Comparison of ENCODE assay signal across 16 cellular contexts in genomic region chr2:239209806-239210205, GRCh38.
"Had no signal": no experiment of that assay in that cellular context is flagged by ENCODE, and none has a peak within 500 bp of the region (broad histone marks: within the 10 kb centered on the region; RNA-seq: fewer than 3 reads in every experiment).

No MANE protein-coding gene starts in this region.

- H3K36me3 ChIP-seq: adrenal gland, cardiac muscle cell, left ventricle myocardium inferior, pancreas had no signal

- H3K27ac Mint-ChIP-seq: activated naive CD4-positive, alpha-beta T cell treated with anti-CD3 and anti-CD28 coated beads, Interleukin-2, amount 50 U/mL, for 72 hours; stimulated activated memory B cell treated with anti-CD40 and anti-IgM and Interleukin-4, amounts not matched to agents 10 μg/mL and 1 μg/mL and 100 μg/mL, for 72 hours; T-helper 1 cell treated with Interleukin-12 subunit alpha and Interleukin-12 subunit beta and Interleukin-4 antibody, amounts not matched to agents 30 μg/mL and 1 μg/mL, for 36 hours had no signal

- H3K9me3 ChIP-seq: adrenal gland, left ventricle myocardium inferior, pancreas, spleen had no signal

- ATAC-seq: activated naive CD4-positive, alpha-beta T cell treated with anti-CD3 and anti-CD28 coated beads, Interleukin-2, amount 50 U/mL, for 72 hours; pancreas; stimulated activated memory B cell treated with anti-CD40 and anti-IgM and Interleukin-4, amounts not matched to agents 10 μg/mL and 1 μg/mL and 100 μg/mL, for 72 hours had no signal

- H3K27me3 ChIP-seq: adrenal gland, cardiac muscle cell, pancreas, spleen had no signal

- DNase-seq: activated CD4-positive, CD25-positive, alpha-beta regulatory T cell treated with anti-CD3 and anti-CD28 coated beads, Interleukin-2, amount 50 U/mL, for 72 hours; activated CD8-positive, alpha-beta memory T cell treated with anti-CD3 and anti-CD28 coated beads for 24 hours; activated CD8-positive, alpha-beta memory T cell treated with anti-CD3 and anti-CD28 coated beads, Interleukin-2, amount 50 U/mL, for 48 hours; activated gamma-delta T cell treated with Interleukin-2 at 50 U/mL for 16 hours; dermis blood vessel endothelial cell; foreskin melanocyte; left ventricle myocardium inferior; spleen; stimulated activated CD4-positive, alpha-beta T cell treated with anti-CD3 and anti-CD28 coated beads, Interleukin-4, amount 100 ng/mL, for 4 hours had no signal

- H3K9me3 Mint-ChIP-seq: activated naive CD4-positive, alpha-beta T cell treated with anti-CD3 and anti-CD28 coated beads, Interleukin-2, amount 50 U/mL, for 72 hours; stimulated activated memory B cell treated with anti-CD40 and anti-IgM and Interleukin-4, amounts not matched to agents 10 μg/mL and 1 μg/mL and 100 μg/mL, for 72 hours; T-helper 1 cell treated with Interleukin-12 subunit alpha and Interleukin-12 subunit beta and Interleukin-4 antibody, amounts not matched to agents 30 μg/mL and 1 μg/mL, for 36 hours had no signal

- H3K4me3 ChIP-seq: adrenal gland, cardiac muscle cell, left ventricle myocardium inferior, pancreas, spleen had no signal

- H3K27ac ChIP-seq: adrenal gland, cardiac muscle cell, epithelial cell of prostate, left ventricle myocardium inferior, pancreas had no signal

- H3K4me3 Mint-ChIP-seq: stimulated activated memory B cell treated with anti-CD40 and anti-IgM and Interleukin-4, amounts not matched to agents 10 μg/mL and 1 μg/mL and 100 μg/mL, for 72 hours; T-helper 1 cell treated with Interleukin-12 subunit alpha and Interleukin-12 subunit beta and Interleukin-4 antibody, amounts not matched to agents 30 μg/mL and 1 μg/mL, for 36 hours had no signal
